6 cellular contexts compared by ENCODE assay signal in the genomic region with DNA sequence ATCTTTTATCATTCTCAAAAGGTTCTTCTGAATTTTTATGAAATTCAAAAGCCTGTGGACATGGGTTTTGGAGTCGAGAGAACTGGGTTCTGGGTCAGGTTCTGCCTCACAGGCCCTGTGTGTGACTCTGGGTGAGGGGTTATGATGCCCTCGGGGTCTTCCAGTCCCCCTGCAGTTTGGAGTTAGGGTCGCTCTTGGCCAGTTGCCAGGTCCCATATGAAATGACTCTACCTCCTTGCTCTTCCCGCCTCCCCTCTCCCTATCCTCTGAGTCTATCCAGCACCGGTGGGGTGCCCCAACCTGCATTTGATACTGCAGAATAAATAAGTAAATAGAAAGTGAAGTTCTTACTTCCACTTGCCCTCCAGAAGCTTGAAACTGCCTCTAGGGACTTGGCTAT.
"Had no signal": no experiment of that assay in that cellular context is flagged by ENCODE, and none has a peak within 500 bp of the region (broad histone marks: within the 10 kb centered on the region; RNA-seq: fewer than 3 reads in every experiment).

No MANE protein-coding gene starts in this region.

- ATAC-seq: GM23338, HepG2 had no signal

- H3K4me1 Mint-ChIP-seq: GM23338, IgD-negative memory B cell had no signal

- H3K36me3 Mint-ChIP-seq: IgD-negative memory B cell had no signal

- H3K4me3 Mint-ChIP-seq: GM23338, H9, IgD-negative memory B cell had no signal

- H3K9me3 Mint-ChIP-seq: GM23338, H9 had no signal

- H3K27ac Mint-ChIP-seq: GM23338, H9, IgD-negative memory B cell had no signal

- H3K4me3 ChIP-seq: GM23338 had no signal

- DNase-seq: H9, HCEC 1CT had no signal

- H3K27ac ChIP-seq: HL-60 had no signal
